11 cellular contexts compared by ENCODE assay signal in genomic region chr14:73777420-73777819, GRCh38.
DNase-seq lines count a peak whose midpoint lies in the region; ATAC-seq, FAIRE-seq and TF ChIP-seq lines count a peak whose summit lies in the region.
"Had no signal": no experiment of that assay in that cellular context is flagged by ENCODE, and none has a peak within 500 bp of the region (broad histone marks: within the 10 kb centered on the region; RNA-seq: fewer than 3 reads in every experiment).

No MANE protein-coding gene starts in this region.

- TF ChIP-seq CTCF in neural crest cell (conservative IDR thresholded peaks at IDR 0.05): no peak

- no peak overlapping the region for H3K4me3 Mint-ChIP-seq in activated CD4-positive, alpha-beta T cell treated with anti-CD3 and anti-CD28 coated beads for 36 hours
- H3K4me3 Mint-ChIP-seq in activated naive CD8-positive, alpha-beta T cell treated with anti-CD3 and anti-CD28 coated beads, Interleukin-2, amount 10 ng/mL, durations not matched to agents 7 days and 5 days: no peak overlapping the region
- H3K4me3 Mint-ChIP-seq in neural crest cell: no peak overlapping the region

- POLR2A ChIA-PET in activated CD4-positive, alpha-beta T cell treated with anti-CD3 and anti-CD28 coated beads for 36 hours (lab: Charles Lee): interaction anchor here (1.2 to 1.4 kb wide), 2 partner anchors 9 to 15 kb away, joined by 4 to 5 read pairs; no protein-coding TSS in a partner anchor
- POLR2A ChIA-PET in activated naive CD8-positive, alpha-beta T cell treated with anti-CD3 and anti-CD28 coated beads, Interleukin-2, amount 10 ng/mL, durations not matched to agents 7 days and 5 days (lab: Charles Lee): interaction anchor here (0.6 to 11.8 kb wide), 3 partner anchors 10 to 23 kb away, joined by 3 to 174 read pairs (median 4); a partner anchor contains a TSS

- peak; percentile 48 for DNase-seq in activated CD4-positive, alpha-beta T cell treated with anti-CD3 and anti-CD28 coated beads for 36 hours
- DNase-seq in activated CD4-positive, alpha-beta T cell treated with anti-CD3 and anti-CD28 coated beads, Interleukin-2, amount 50 U/mL, for 1 hour: no peak
- peak; percentile 74 for DNase-seq in H7
- DNase-seq in activated naive CD8-positive, alpha-beta T cell treated with anti-CD3 and anti-CD28 coated beads, Interleukin-2, amount 10 ng/mL, durations not matched to agents 7 days and 5 days: no peak
- DNase-seq in neural crest cell (ENCODE audit: low read depth, low spot score): no peak
- no peak for DNase-seq in glomerular visceral epithelial cell (ENCODE audit: extremely low spot score)
- no peak for DNase-seq in inferior parietal cortex (ENCODE audit: extremely low spot score)
- DNase-seq in H54 (ENCODE audit: insufficient read length, low spot score): no peak
- DNase-seq: activated gamma-delta T cell, NCI-H187 treated with DMSO at 0.1 percent for 48 hours had no signal

- no peak for FAIRE-seq in H54 (lab: Jason Lieb, UNC)
- FAIRE-seq: endometrium had no signal

- H3K4me1 Mint-ChIP-seq in activated CD4-positive, alpha-beta T cell treated with anti-CD3 and anti-CD28 coated beads for 36 hours: peaks cover 67% of the 10 kb centered on the region
- H3K4me1 Mint-ChIP-seq in activated naive CD8-positive, alpha-beta T cell treated with anti-CD3 and anti-CD28 coated beads, Interleukin-2, amount 10 ng/mL, durations not matched to agents 7 days and 5 days: peaks cover 35% of the 10 kb centered on the region
- H3K4me1 Mint-ChIP-seq in neural crest cell: peaks cover 30% of the 10 kb centered on the region

- intact Hi-C loops in activated CD4-positive, alpha-beta T cell treated with anti-CD3 and anti-CD28 coated beads for 36 hours (cut with DNase I, micrococcal nuclease): loop anchor here in 1 of 2 experiments (1.0 kb wide), 1 partner anchor 49 kb away; no protein-coding TSS in a partner anchor

- no peak overlapping the region for H3K4me3 ChIP-seq in H7 (ENCODE audit: insufficient read depth, low read depth, low read length)

- CTCF ChIA-PET in activated CD4-positive, alpha-beta T cell treated with anti-CD3 and anti-CD28 coated beads for 36 hours (lab: Charles Lee): interaction anchor here (0.7 to 2.3 kb wide), 10 partner anchors 8 to 49 kb away, joined by 3 to 14 read pairs (median 4); no protein-coding TSS in a partner anchor

- H3K36me3 ChIP-seq in H7 (replicated peaks; ENCODE audit: control insufficient read depth, insufficient read depth, low read length): no peaks in the 10 kb centered on the region

- peak; percentile 63 for ATAC-seq in activated CD4-positive, alpha-beta T cell treated with anti-CD3 and anti-CD28 coated beads for 36 hours
- ATAC-seq in activated naive CD8-positive, alpha-beta T cell treated with anti-CD3 and anti-CD28 coated beads, Interleukin-2, amount 10 ng/mL, durations not matched to agents 7 days and 5 days (ENCODE audit: low read depth): peak; percentile 13

- no peaks in the 10 kb centered on the region for H3K27me3 Mint-ChIP-seq in activated CD4-positive, alpha-beta T cell treated with anti-CD3 and anti-CD28 coated beads for 36 hours
- H3K27me3 Mint-ChIP-seq in activated naive CD8-positive, alpha-beta T cell treated with anti-CD3 and anti-CD28 coated beads, Interleukin-2, amount 10 ng/mL, durations not matched to agents 7 days and 5 days: no peaks in the 10 kb centered on the region
- H3K27me3 Mint-ChIP-seq in neural crest cell (ENCODE audit: low read depth): no peaks in the 10 kb centered on the region

- no peak for TF ChIP-seq POLR2A in H54 (IDR thresholded peaks at IDR 0.05; ENCODE audit: low read depth, low read length)

- peaks cover 8% of the 10 kb centered on the region for H3K36me3 Mint-ChIP-seq in activated CD4-positive, alpha-beta T cell treated with anti-CD3 and anti-CD28 coated beads for 36 hours (ENCODE audit: low read depth)
- H3K36me3 Mint-ChIP-seq in activated naive CD8-positive, alpha-beta T cell treated with anti-CD3 and anti-CD28 coated beads, Interleukin-2, amount 10 ng/mL, durations not matched to agents 7 days and 5 days: peaks cover 20% of the 10 kb centered on the region
- no peaks in the 10 kb centered on the region for H3K36me3 Mint-ChIP-seq in neural crest cell (ENCODE audit: low read depth)

- H3K9me3 Mint-ChIP-seq in activated CD4-positive, alpha-beta T cell treated with anti-CD3 and anti-CD28 coated beads for 36 hours (ENCODE audit: low read depth): no peaks in the 10 kb centered on the region
- H3K9me3 Mint-ChIP-seq in activated naive CD8-positive, alpha-beta T cell treated with anti-CD3 and anti-CD28 coated beads, Interleukin-2, amount 10 ng/mL, durations not matched to agents 7 days and 5 days: no peaks in the 10 kb centered on the region
- no peaks in the 10 kb centered on the region for H3K9me3 Mint-ChIP-seq in neural crest cell

- H3K27ac Mint-ChIP-seq in activated CD4-positive, alpha-beta T cell treated with anti-CD3 and anti-CD28 coated beads for 36 hours: peak overlapping the region; percentile 62
- H3K27ac Mint-ChIP-seq in activated naive CD8-positive, alpha-beta T cell treated with anti-CD3 and anti-CD28 coated beads, Interleukin-2, amount 10 ng/mL, durations not matched to agents 7 days and 5 days: peak overlapping the region; percentile 57
- peak overlapping the region; percentile 85 for H3K27ac Mint-ChIP-seq in neural crest cell (ENCODE audit: unreplicated experiment)

- no peaks in the 10 kb centered on the region for H3K27me3 ChIP-seq in H7 (ENCODE audit: control insufficient read depth, insufficient read depth, low read length)

Comparison
In these comparisons a context has a peak if more than half of its experiments do, and no peak if none do; other contexts are left out.
1. DNase-seq: peak in activated CD4-positive, alpha-beta T cell treated with anti-CD3 and anti-CD28 coated beads for 36 hours (single experiment) and H7 (single experiment); none in activated CD4-positive, alpha-beta T cell treated with anti-CD3 and anti-CD28 coated beads, Interleukin-2, amount 50 U/mL, for 1 hour (single experiment), activated naive CD8-positive, alpha-beta T cell treated with anti-CD3 and anti-CD28 coated beads, Interleukin-2, amount 10 ng/mL, durations not matched to agents 7 days and 5 days (single experiment), neural crest cell (single experiment), glomerular visceral epithelial cell (single experiment), inferior parietal cortex (single experiment) and H54 (single experiment).
2. Peak in every context shown above with its lines, with median percentiles within 50 percentile points of each other: H3K27ac Mint-ChIP-seq.